ENCODE assay signal across 8 cellular contexts in genomic region chr7:152823397-152823980, GRCh38.
A peak's percentile ranks its signal among the peaks of the same experiment; 100 is the strongest.
DNase-seq lines count a peak whose midpoint lies in the region; ATAC-seq and TF ChIP-seq lines count a peak whose summit lies in the region.
"Not testable (repeated sequence)": the region's sequence is repeated elsewhere in the genome, so short reads cannot be mapped to it uniquely, and the experiment has no call there.

No MANE protein-coding gene starts in this region.

- not testable (repeated sequence) for H4K91ac ChIP-seq in trophoblast cell (ENCODE audit: low read depth, low read length)

- peak; percentile 21 for TF ChIP-seq CTCF in AG09309 (IDR thresholded peaks at IDR 0.05; ENCODE audit: control insufficient read depth, insufficient read depth, low read depth, low read length, missing control alignments)
- 0 out of 2 replicates have a peak, but pooled peaks have one; percentile 8 for TF ChIP-seq CTCF in GM12875 (IDR thresholded peaks at IDR 0.05; ENCODE audit: borderline replicate concordance, insufficient read depth, low read depth, low read length)
- 0 out of 2 replicates have a peak, but pooled peaks have one; percentile 18 for TF ChIP-seq CTCF in WTC11 (IDR thresholded peaks at IDR 0.05)
- peak; percentile 77 for TF ChIP-seq CTCF in chondrocyte (IDR thresholded peaks at IDR 0.05)

- ATAC-seq in HG02938 (IDR thresholded peaks at IDR 0.05; ENCODE audit: unreplicated experiment) (peak; percentile 61), WTC11 (peak; percentile 87)

- CTCF ChIA-PET in WTC11 (lab: Charles Lee) = not testable (repeated sequence)

- H3K23ac ChIP-seq in trophoblast cell (ENCODE audit: low read length) = not testable (repeated sequence)

- H3K18ac ChIP-seq in trophoblast cell (ENCODE audit: low read length) = not testable (repeated sequence)

- H3K27ac Mint-ChIP-seq in WTC11; chondrocyte (ENCODE audit: unreplicated experiment): not testable (repeated sequence)

- not testable (repeated sequence) for H3K4ac ChIP-seq in trophoblast cell (ENCODE audit: low read depth, low read length)

- not testable (repeated sequence) for H2BK12ac ChIP-seq in trophoblast cell (ENCODE audit: low read length)

- not testable (repeated sequence) for H3K9me3 ChIP-seq in trophoblast cell (ENCODE audit: insufficient read depth, low read depth, low read length)

- H2BK120ac ChIP-seq in trophoblast cell (ENCODE audit: insufficient read depth, low read length, poor library complexity) = not testable (repeated sequence)

- not testable (repeated sequence) for H3K4me1 Mint-ChIP-seq in WTC11; chondrocyte (ENCODE audit: low read depth)

- not testable (repeated sequence) for H3K4me2 ChIP-seq in trophoblast cell (ENCODE audit: low read length)

- H3K4me3 Mint-ChIP-seq in WTC11; chondrocyte (ENCODE audit: unreplicated experiment): not testable (repeated sequence)

- not testable (repeated sequence) for H3K4me3 ChIP-seq in AG09309 (ENCODE audit: control insufficient read depth, low read depth, low read length); GM12875 (ENCODE audit: low read depth, low read length); trophoblast cell (ENCODE audit: low read depth, low read length)

- H3K9me3 Mint-ChIP-seq in WTC11; chondrocyte (ENCODE audit: low read depth): not testable (repeated sequence)

- H3K27ac ChIP-seq in trophoblast cell (ENCODE audit: low read depth, low read length) = not testable (repeated sequence)

- H3K4me1 ChIP-seq in trophoblast cell (ENCODE audit: control insufficient read depth in 1 of 2, insufficient read depth in 2 of 2, low read length in 2 of 2) = not testable (repeated sequence)

- not testable (repeated sequence) for H3K14ac ChIP-seq in trophoblast cell (ENCODE audit: low read length)

- not testable (repeated sequence) for H4K12ac ChIP-seq in trophoblast cell (ENCODE audit: low read depth, low read length)

- not testable (repeated sequence) for H2AK5ac ChIP-seq in trophoblast cell (ENCODE audit: low read length)

- H2AFZ ChIP-seq in trophoblast cell (ENCODE audit: insufficient read depth, low read length, poor library complexity) = not testable (repeated sequence)

- POLR2A ChIA-PET in WTC11 (lab: Charles Lee) = not testable (repeated sequence)

- not testable (repeated sequence) for H3K27me3 ChIP-seq in trophoblast cell (ENCODE audit: insufficient read depth, low read length)

- H3K36me3 ChIP-seq in trophoblast cell (ENCODE audit: control insufficient read depth in 1 of 2, insufficient read depth in 2 of 2, low read length in 2 of 2) = not testable (repeated sequence)

- H3K36me3 Mint-ChIP-seq in WTC11; chondrocyte (ENCODE audit: low read depth): not testable (repeated sequence)

- H3K27me3 Mint-ChIP-seq in WTC11 (ENCODE audit: low read depth); chondrocyte (ENCODE audit: low read depth): not testable (repeated sequence)

- H3K79me1 ChIP-seq in trophoblast cell (ENCODE audit: low read length) = not testable (repeated sequence)

- not testable (repeated sequence) for H4K8ac ChIP-seq in trophoblast cell (ENCODE audit: low read depth, low read length)

- H2BK5ac ChIP-seq in trophoblast cell (ENCODE audit: low read depth, low read length, poor library complexity) = not testable (repeated sequence)

- no CpG with 5 or more reads among the region's 11 CpGs for WGBS in trophoblast cell (ENCODE audit: extremely low coverage, insufficient coverage, insufficient read length)

- not testable (repeated sequence) for H3K9ac ChIP-seq in trophoblast cell (ENCODE audit: low read length)

- not testable (repeated sequence) for DNase-seq in AG09309 (ENCODE audit: low read depth); WTC11 (ENCODE audit: low spot score); chondrocyte (ENCODE audit: low spot score)
- DNase-seq in NCI-H2171 (lab: John Stamatoyannopoulos, UW) (peak; percentile 44), iris pigment epithelial cell (ENCODE audit: low read depth) (peak; percentile 22), trophoblast cell (peak; percentile 3 to 54)

- H3K79me2 ChIP-seq in trophoblast cell (ENCODE audit: control insufficient read depth, insufficient read depth, low read length, poor library complexity) = not testable (repeated sequence)

Comparison
In these comparisons a context has a peak if more than half of its experiments do, and no peak if none do; other contexts are left out.
1. CTCF ChIP-seq: peak in every context shown above with its lines; median percentile 77 in chondrocyte; 21 in AG09309; 18 in WTC11; 8 in GM12875.